ENCODE assay signal across 9 cellular contexts in genomic region chr15:60370105-60370803, GRCh38. TPM values are rescaled to one million over a fixed set of nuclear protein-coding genes. Genes with fewer than 3 reads are reported as not detected.
A peak's percentile ranks its signal among the peaks of the same experiment; 100 is the strongest.
DNase-seq lines count a peak whose midpoint lies in the region; ATAC-seq and TF ChIP-seq lines count a peak whose summit lies in the region.
"Had no signal": no experiment of that assay in that cellular context is flagged by ENCODE, and none has a peak within 500 bp of the region (broad histone marks: within the 10 kb centered on the region; RNA-seq: fewer than 3 reads in every experiment).

No MANE protein-coding gene starts in this region.

- DNase-seq in EH (ENCODE audit: low read depth) (peak; percentile 48), heart left ventricle (peak in 2 of 5 donors; percentile 37 to 50), renal cortical epithelial cell (ENCODE audit: low read depth) (peak; percentile 65), OCI-LY7 (ENCODE audit: low spot score) (no peak), AG08396 (ENCODE audit: low spot score) (no peak), NCI-H1092 (lab: John Stamatoyannopoulos, UW) (no peak)
- no peak for DNase-seq in activated T-helper 1 cell treated with anti-CD3 and anti-CD28 coated beads, Interleukin-12 subunit alpha, Interleukin-12 subunit beta, Interleukin-2, Interleukin-4 antibody, amounts not matched to agents 30 ng/mL and 10 ng/mL and 1 ng/mL, durations not matched to agents 14 hours and 24 hours and 36 hours (ENCODE audit: low spot score)

- POLR2A ChIA-PET in OCI-LY7 (lab: Charles Lee) = no interaction called here

- TF ChIP-seq CTCF in heart left ventricle (IDR thresholded peaks at IDR 0.05) (no peak), OCI-LY7 (conservative IDR thresholded peaks at IDR 0.05; ENCODE audit: low read length) (no peak)

- ATAC-seq in heart left ventricle (peak; percentile 46 to 83 (median 60)), GM19455 (IDR thresholded peaks at IDR 0.05; ENCODE audit: unreplicated experiment) (no peak)

- H2AFZ ChIP-seq in OCI-LY7 (ENCODE audit: low read length) = no peak overlapping the region

- H3K36me3 ChIP-seq in heart left ventricle (peaks cover 0 to 71% (median 19%) of the 10 kb centered on the region in 9 donors), OCI-LY7 (ENCODE audit: insufficient read depth, low read length) (no peaks in the 10 kb centered on the region)

- H3K27ac Mint-ChIP-seq in activated T-helper 1 cell treated with anti-CD3 and anti-CD28 coated beads, Interleukin-12 subunit alpha, Interleukin-12 subunit beta, Interleukin-2, Interleukin-4 antibody, amounts not matched to agents 30 ng/mL and 10 ng/mL and 1 ng/mL, durations not matched to agents 14 hours and 24 hours and 36 hours = peak overlapping the region; percentile 93

- H3K4me3 ChIP-seq in heart left ventricle (no peak overlapping the region), OCI-LY7 (ENCODE audit: low read depth, low read length, poor library complexity, severe bottlenecking) (no peak overlapping the region)

- H3K9me2 ChIP-seq in OCI-LY7 (ENCODE audit: insufficient read depth, low read length) = no peaks in the 10 kb centered on the region

- no peaks in the 10 kb centered on the region for H4K20me1 ChIP-seq in OCI-LY7 (ENCODE audit: insufficient read depth, low read length)

- no peaks in the 10 kb centered on the region for H3K9me3 ChIP-seq in heart left ventricle
- H3K9me3 ChIP-seq in OCI-LY7 (ENCODE audit: low read length) = no peaks in the 10 kb centered on the region

- TF ChIP-seq POLR2A in heart left ventricle (IDR thresholded peaks at IDR 0.05) = no peak

- peak overlapping the region; percentile 32 for H3K4me3 Mint-ChIP-seq in activated T-helper 1 cell treated with anti-CD3 and anti-CD28 coated beads, Interleukin-12 subunit alpha, Interleukin-12 subunit beta, Interleukin-2, Interleukin-4 antibody, amounts not matched to agents 30 ng/mL and 10 ng/mL and 1 ng/mL, durations not matched to agents 14 hours and 24 hours and 36 hours

- H3K79me2 ChIP-seq in OCI-LY7 (ENCODE audit: insufficient read depth, low read depth, low read length) = no peaks in the 10 kb centered on the region

- peaks cover 47% of the 10 kb centered on the region for H3K4me1 Mint-ChIP-seq in activated T-helper 1 cell treated with anti-CD3 and anti-CD28 coated beads, Interleukin-12 subunit alpha, Interleukin-12 subunit beta, Interleukin-2, Interleukin-4 antibody, amounts not matched to agents 30 ng/mL and 10 ng/mL and 1 ng/mL, durations not matched to agents 14 hours and 24 hours and 36 hours (ENCODE audit: low read depth)

- H3K27me3 ChIP-seq in heart left ventricle = no peaks in the 10 kb centered on the region

- H3K27ac ChIP-seq in heart left ventricle = peak overlapping the region; percentile 73 to 92 (median 80)
- no peak overlapping the region for H3K27ac ChIP-seq in OCI-LY7 (ENCODE audit: low read depth, low read length, poor library complexity, severe bottlenecking)
- H3K27ac ChIP-seq: VCaP had no signal

- H3K4me1 ChIP-seq in heart left ventricle (peaks cover 4 to 69% (median 56%) of the 10 kb centered on the region in 12 donors), OCI-LY7 (ENCODE audit: insufficient read depth, low read length, poor library complexity, severe bottlenecking) (no peaks in the 10 kb centered on the region)

- intact Hi-C loops in activated T-helper 1 cell treated with anti-CD3 and anti-CD28 coated beads, Interleukin-12 subunit alpha, Interleukin-12 subunit beta, Interleukin-2, Interleukin-4 antibody, amounts not matched to agents 30 ng/mL and 10 ng/mL and 1 ng/mL, durations not matched to agents 14 hours and 24 hours and 36 hours (cut with micrococcal nuclease) = loop anchor here (1.0 kb wide), 1 partner anchor 19 kb away; no protein-coding TSS in a partner anchor
- intact Hi-C loops in heart left ventricle (cut with DNase I) (loop anchor here in 1 of 10 donors (2.0 kb wide), 1 partner anchor 23 kb away; no protein-coding TSS in a partner anchor), OCI-LY7 (cut with micrococcal nuclease; ENCODE audit: unreplicated experiment) (no loop called here)

- peaks cover 36% of the 10 kb centered on the region for H3K36me3 Mint-ChIP-seq in activated T-helper 1 cell treated with anti-CD3 and anti-CD28 coated beads, Interleukin-12 subunit alpha, Interleukin-12 subunit beta, Interleukin-2, Interleukin-4 antibody, amounts not matched to agents 30 ng/mL and 10 ng/mL and 1 ng/mL, durations not matched to agents 14 hours and 24 hours and 36 hours (ENCODE audit: low read depth)

- no peaks in the 10 kb centered on the region for H3K27me3 Mint-ChIP-seq in activated T-helper 1 cell treated with anti-CD3 and anti-CD28 coated beads, Interleukin-12 subunit alpha, Interleukin-12 subunit beta, Interleukin-2, Interleukin-4 antibody, amounts not matched to agents 30 ng/mL and 10 ng/mL and 1 ng/mL, durations not matched to agents 14 hours and 24 hours and 36 hours (ENCODE audit: insufficient read depth)

- no peak overlapping the region for H3K4me2 ChIP-seq in OCI-LY7 (ENCODE audit: low read length)

- 46 to 68% (median 59%) methylated on average over 7 of the region's 7 CpGs for WGBS in heart left ventricle, 4 donors

- no peaks in the 10 kb centered on the region for H3K9me3 Mint-ChIP-seq in activated T-helper 1 cell treated with anti-CD3 and anti-CD28 coated beads, Interleukin-12 subunit alpha, Interleukin-12 subunit beta, Interleukin-2, Interleukin-4 antibody, amounts not matched to agents 30 ng/mL and 10 ng/mL and 1 ng/mL, durations not matched to agents 14 hours and 24 hours and 36 hours

- CTCF ChIA-PET in OCI-LY7 (lab: Charles Lee; ENCODE audit: unreplicated experiment) = no interaction called here

- no TSS peak for BruUV-seq in OCI-LY7 (replicated peaks; lab: Mats Ljungman, UMichigan)

RNA-seq across cellular contexts. Expression of gene ANXA2, which starts 27.5 kb away (rescaled TPM):
- total RNA-seq in activated T-helper 1 cell treated with anti-CD3 and anti-CD28 coated beads, Interleukin-12 subunit alpha, Interleukin-12 subunit beta, Interleukin-2, Interleukin-4 antibody, amounts not matched to agents 30 ng/mL and 10 ng/mL and 1 ng/mL, durations not matched to agents 14 hours and 24 hours and 36 hours = 243 and 247 TPM in 2 replicates
- total RNA-seq in heart left ventricle (100 to 1,000 TPM; 106 to 523 (median 207) TPM), renal cortical epithelial cell (3,594 and 6,130 TPM in 2 replicates), OCI-LY7 (2022) (29.8 and 43.4 TPM in 2 replicates)
- polyA plus RNA-seq in heart left ventricle = 100 to 1,000 TPM; 135 to 547 TPM
- 26.5 and 40.1 TPM in 2 replicates for total RNA-seq in OCI-LY7 (2014; rRNA removed; shearing (Covaris generic))

Comparison
In these comparisons a context has a peak if more than half of its experiments do, and no peak if none do; other contexts are left out.
1. DNase-seq: peak in EH (single experiment) and renal cortical epithelial cell (single experiment); none in activated T-helper 1 cell treated with anti-CD3 and anti-CD28 coated beads, Interleukin-12 subunit alpha, Interleukin-12 subunit beta, Interleukin-2, Interleukin-4 antibody, amounts not matched to agents 30 ng/mL and 10 ng/mL and 1 ng/mL, durations not matched to agents 14 hours and 24 hours and 36 hours (single experiment), OCI-LY7 (single experiment), AG08396 (single experiment) and NCI-H1092 (single experiment).